Comparison of ENCODE assay signal across 14 cellular contexts in genomic region chr19:31352782-31353651, GRCh38. TPM values are rescaled to one million over a fixed set of nuclear protein-coding genes. Genes with fewer than 3 reads are reported as not detected.
DNase-seq lines count a peak whose midpoint lies in the region; ATAC-seq, FAIRE-seq and TF ChIP-seq lines count a peak whose summit lies in the region.
"Had no signal": no experiment of that assay in that cellular context is flagged by ENCODE, and none has a peak within 500 bp of the region (broad histone marks: within the 10 kb centered on the region; RNA-seq: fewer than 3 reads in every experiment).

No MANE protein-coding gene starts in this region.

- no peak overlapping the region for H2BK120ac ChIP-seq in IMR-90 (ENCODE audit: low read depth, low read length)

- H3K79me1 ChIP-seq in IMR-90 (ENCODE audit: low read depth in 1 of 2, low read length in 2 of 2), result peaks cover 27 to 41% of the 10 kb centered on the region in 2 experiments

- H2AFZ ChIP-seq in IMR-90 (replicated peaks; ENCODE audit: low read length, poor library complexity) (peak overlapping the region; percentile 88), hepatocyte (peak overlapping the region; percentile 24), neural progenitor cell (replicated peaks) (no peak overlapping the region), mammary epithelial cell (ENCODE audit: low read depth, low read length) (no peak overlapping the region)

- peak overlapping the region; percentile 44 for H3K23ac ChIP-seq in IMR-90 (ENCODE audit: low read depth, low read length)

- no peaks in the 10 kb centered on the region for H3K9me2 ChIP-seq in hepatocyte (replicated peaks; ENCODE audit: insufficient read depth)

- peaks cover 2% of the 10 kb centered on the region for H3K36me3 Mint-ChIP-seq in CD8-positive, alpha-beta T cell
- H3K36me3 Mint-ChIP-seq in neural progenitor cell, result no peaks in the 10 kb centered on the region

- peak overlapping the region; percentile 41; the same call in 1 of the 2 replicates for H4K91ac ChIP-seq in IMR-90 (ENCODE audit: insufficient read depth, low read depth, low read length)

- peaks cover 6% of the 10 kb centered on the region; the same call in 1 of the 2 replicates for H4K20me1 ChIP-seq in IMR-90 (ENCODE audit: insufficient read depth, low read length)
- no peaks in the 10 kb centered on the region for H4K20me1 ChIP-seq in hepatocyte (ENCODE audit: insufficient read depth, poor library complexity, severe bottlenecking)
- H4K20me1 ChIP-seq in neural progenitor cell (ENCODE audit: low read depth), result peaks cover 58% of the 10 kb centered on the region
- H4K20me1 ChIP-seq in mammary epithelial cell (ENCODE audit: insufficient read depth, low read length), result no peaks in the 10 kb centered on the region

- H3K27me3 Mint-ChIP-seq in CD8-positive, alpha-beta T cell (ENCODE audit: low read depth), result peaks cover 62% of the 10 kb centered on the region
- H3K27me3 Mint-ChIP-seq in neural progenitor cell (ENCODE audit: insufficient read depth, low read depth), result peaks cover 71% of the 10 kb centered on the region

- H3F3A ChIP-seq in neural progenitor cell (ENCODE audit: low read depth), result no peaks in the 10 kb centered on the region

- H3K79me2 ChIP-seq in hepatocyte (peaks cover 12% of the 10 kb centered on the region), neural progenitor cell (ENCODE audit: low read depth) (no peaks in the 10 kb centered on the region), mammary epithelial cell (ENCODE audit: insufficient read depth, low read length) (peaks cover 23% of the 10 kb centered on the region)

- no peak for FAIRE-seq in HTR-8/SVneo (lab: Jason Lieb, UNC)

- no peak overlapping the region for H3K27ac ChIP-seq in CD8-positive, alpha-beta T cell (ENCODE audit: low read depth, low read length)
- no peak overlapping the region for H3K27ac ChIP-seq in IMR-90 (ENCODE audit: insufficient read depth, low read length)
- no peak overlapping the region for H3K27ac ChIP-seq in hepatocyte
- no peak overlapping the region for H3K27ac ChIP-seq in neural progenitor cell
- H3K27ac ChIP-seq in mammary epithelial cell (ENCODE audit: insufficient read depth, low read depth, low read length), result no peak overlapping the region
- H3K27ac ChIP-seq: WERI-Rb-1 had no signal

- peak overlapping the region; percentile 79 for H3K4me3 Mint-ChIP-seq in CD8-positive, alpha-beta T cell
- peak overlapping the region; percentile 80 for H3K4me3 Mint-ChIP-seq in neural progenitor cell

- H2BK20ac ChIP-seq in IMR-90 (ENCODE audit: low read depth, low read length), result no peak overlapping the region

- peak overlapping the region in 1 of 2 experiments; percentile 26; a peak in 2 of 4 replicates for H4K8ac ChIP-seq in IMR-90 (ENCODE audit: low read depth in 2 of 2, low read length in 2 of 2)

- no peak overlapping the region for H3K27ac Mint-ChIP-seq in CD8-positive, alpha-beta T cell
- H3K27ac Mint-ChIP-seq in neural progenitor cell, result no peak overlapping the region
- H3K27ac Mint-ChIP-seq: dendritic cell treated with granulocyte-macrophage colony-stimulating factor and Interleukin-4, amounts not matched to agents 40 ng/mL and 50 ng/mL, for 4 days; stimulated activated naive CD8-positive, alpha-beta T cell treated with anti-CD3 and anti-CD28 coated beads, Interleukin-15, amount 100 ng/mL, for 72 hours had no signal

- DNase-seq in CD8-positive, alpha-beta T cell, result no peak
- no peak for DNase-seq in IMR-90
- DNase-seq in hepatocyte (ENCODE audit: low spot score), result no peak
- DNase-seq in neural progenitor cell (ENCODE audit: low spot score), result peak; percentile 54
- DNase-seq in sciatic nerve (ENCODE audit: low spot score), result no peak
- DNase-seq in HTR-8/SVneo (ENCODE audit: insufficient read length, low spot score), result no peak
- no peak for DNase-seq in mammary epithelial cell
- DNase-seq: NCI-H2081; SHP77 treated with DMSO at 0.1 percent for 48 hours; sigmoid colon; stimulated activated naive CD8-positive, alpha-beta T cell treated with anti-CD3 and anti-CD28 coated beads, Interleukin-15, amount 100 ng/mL, for 72 hours; WERI-Rb-1 had no signal

- peak overlapping the region; percentile 78; the same call in 1 of the 2 replicates for H2AK5ac ChIP-seq in IMR-90 (ENCODE audit: low read depth, low read length)

- in situ Hi-C loops in IMR-90 (cut with MboI; ENCODE audit: low sequenced_read_pairs), result no loop called here
- in situ Hi-C loops in mammary epithelial cell (cut with MboI; ENCODE audit: low sequenced_read_pairs in 2 of 2), result no loop called here

- no peak for TF ChIP-seq CTCF in CD8-positive, alpha-beta T cell (IDR thresholded peaks at IDR 0.05)
- TF ChIP-seq CTCF in IMR-90 (conservative IDR thresholded peaks at IDR 0.05; ENCODE audit: low read depth, low read length), result no peak
- no peak for TF ChIP-seq CTCF in hepatocyte (IDR thresholded peaks at IDR 0.05; ENCODE audit: poor library complexity)
- TF ChIP-seq CTCF in neural progenitor cell (IDR thresholded peaks at IDR 0.05), result no peak
- no peak for TF ChIP-seq CTCF in mammary epithelial cell (conservative IDR thresholded peaks at IDR 0.05 in 1 of 2, IDR thresholded peaks at IDR 0.05 in 1 of 2; ENCODE audit: extremely low read depth in 1 of 2, insufficient read depth in 1 of 2, low read depth in 1 of 2, low read length in 2 of 2)

- 0 out of 2 replicates have a peak overlapping the region, but pooled peaks have one; percentile 45 for H3K14ac ChIP-seq in IMR-90 (replicated peaks; ENCODE audit: low read depth, low read length)

- peaks cover 24% of the 10 kb centered on the region for H3K4me1 ChIP-seq in CD8-positive, alpha-beta T cell (ENCODE audit: insufficient read depth, low read length)
- peaks cover 9% of the 10 kb centered on the region for H3K4me1 ChIP-seq in IMR-90 (ENCODE audit: control insufficient read depth, insufficient read depth, low read length)
- H3K4me1 ChIP-seq in hepatocyte (ENCODE audit: insufficient read depth), result peaks cover 29% of the 10 kb centered on the region
- peaks cover 37% of the 10 kb centered on the region for H3K4me1 ChIP-seq in neural progenitor cell
- H3K4me1 ChIP-seq in mammary epithelial cell (ENCODE audit: insufficient read depth, low read length), result peaks cover 12% of the 10 kb centered on the region

- no TSS peak for BruUV-seq in IMR-90 (replicated peaks; lab: Mats Ljungman, UMichigan)
- BruUV-seq in mammary epithelial cell (replicated peaks; lab: Mats Ljungman, UMichigan), result no TSS peak

- CTCF ChIA-PET in CD8-positive, alpha-beta T cell (lab: Charles Lee), result no interaction called here
- CTCF ChIA-PET in IMR-90 (lab: Yijun Ruan, JAX) (interaction anchor here (0.6 kb wide), 1 partner anchor 31 kb away, joined by 3 read pairs; no protein-coding TSS in a partner anchor), mammary epithelial cell (lab: Charles Lee; ENCODE audit: low non-redundant PET) (no interaction called here)

- no peaks in the 10 kb centered on the region for H3K36me3 ChIP-seq in CD8-positive, alpha-beta T cell (ENCODE audit: insufficient read depth, low read length)
- H3K36me3 ChIP-seq in IMR-90 (ENCODE audit: control insufficient read depth, insufficient read depth, low read length), result no peaks in the 10 kb centered on the region
- H3K36me3 ChIP-seq in hepatocyte (replicated peaks; ENCODE audit: insufficient read depth, low read depth), result no peaks in the 10 kb centered on the region
- H3K36me3 ChIP-seq in neural progenitor cell, result no peaks in the 10 kb centered on the region
- no peaks in the 10 kb centered on the region for H3K36me3 ChIP-seq in mammary epithelial cell (ENCODE audit: insufficient read depth, low read length)
- H3K36me3 ChIP-seq: sigmoid colon, WERI-Rb-1 had no signal

- intact Hi-C loops in CD8-positive, alpha-beta T cell (cut with DNase I, micrococcal nuclease), result loop anchor here (10.0 kb wide), 2 partner anchors 568 to 1232 kb away; partner anchors contain the start of gene PDCD5 (in 1 of the 2)
- intact Hi-C loops in IMR-90 (cut with micrococcal nuclease), result loop anchor here (5.0 kb wide), 2 partner anchors 194 to 671 kb away; no protein-coding TSS in a partner anchor
- intact Hi-C loops in sciatic nerve (cut with DNase I), result no loop called here
- intact Hi-C loops in mammary epithelial cell (cut with micrococcal nuclease), result loop anchor here (5.0 to 10.0 kb wide), 4 partner anchors 98 to 668 kb away; no protein-coding TSS in a partner anchor

- no peak overlapping the region; the same call in 1 of the 2 replicates for H3K18ac ChIP-seq in IMR-90 (ENCODE audit: low read depth, low read length)

- POLR2A ChIA-PET in CD8-positive, alpha-beta T cell (lab: Charles Lee), result no interaction called here
- POLR2A ChIA-PET in IMR-90 (lab: Charles Lee; ENCODE audit: unreplicated experiment), result no interaction called here

- no peak for TF ChIP-seq RAD21 in IMR-90 (IDR thresholded peaks at IDR 0.05; ENCODE audit: low read length)

- H3K9me1 ChIP-seq in IMR-90 (ENCODE audit: insufficient read depth, low read length), result peaks cover 8% of the 10 kb centered on the region

- H3K9ac ChIP-seq in IMR-90 (ENCODE audit: low read depth, low read length) (no peak overlapping the region), neural progenitor cell (no peak overlapping the region), mammary epithelial cell (ENCODE audit: insufficient read depth, low read length) (no peak overlapping the region)

- no peak for ATAC-seq in CD8-positive, alpha-beta T cell
- ATAC-seq in IMR-90 (ENCODE audit: low read depth) (no peak), sciatic nerve (no peak)
- ATAC-seq: HCT116; stimulated activated naive CD8-positive, alpha-beta T cell treated with anti-CD3 and anti-CD28 coated beads, Interleukin-15, amount 100 ng/mL, for 72 hours had no signal

- peak overlapping the region; percentile 71 for H2AK9ac ChIP-seq in IMR-90 (replicated peaks; ENCODE audit: low read depth, low read length, poor library complexity)

- no peak overlapping the region for H3K56ac ChIP-seq in IMR-90 (ENCODE audit: extremely low read depth, insufficient read depth, low read length)

- dilution Hi-C loops in IMR-90 (cut with HindIII; ENCODE audit: low sequenced_read_pairs, unreplicated experiment) (no loop called here), mammary epithelial cell (cut with HindIII; ENCODE audit: low sequenced_read_pairs) (loop anchor here (10.0 kb wide), 1 partner anchor 78 kb away; no protein-coding TSS in a partner anchor)

- peak overlapping the region; percentile 77 for H3K4ac ChIP-seq in IMR-90 (ENCODE audit: low read depth, low read length)

- peak overlapping the region; percentile 51; the same call in 1 of the 3 replicates for H2BK15ac ChIP-seq in IMR-90 (ENCODE audit: low read depth, low read length)

- H3K4me3 ChIP-seq in CD8-positive, alpha-beta T cell (ENCODE audit: low read depth, low read length), result no peak overlapping the region
- H3K4me3 ChIP-seq in IMR-90 (ENCODE audit: insufficient read depth, low read depth, low read length) (no peak overlapping the region), hepatocyte (no peak overlapping the region), neural progenitor cell (peak overlapping the region; percentile 81), mammary epithelial cell (replicated peaks in 1 of 3; ENCODE audit: insufficient read depth in 1 of 3, low read depth in 2 of 3, low read length in 3 of 3) (no peak overlapping the region)

- no peak for TF ChIP-seq POLR2A in IMR-90 (IDR thresholded peaks at IDR 0.05; ENCODE audit: low read depth, low read length)

- WGBS in IMR-90 (ENCODE audit: extremely low coverage in 2 of 2, insufficient read length in 1 of 2), 2 experiments, result 61% methylated on average over 19 of the region's 43 CpGs; no CpG with 5 or more reads in 1 of the 2 experiments
- 17% methylated on average over 42 of the region's 43 CpGs for WGBS in hepatocyte (ENCODE audit: low lambda C conversion rate, missing lambda C conversion rate)
- 98% methylated on average over 38 of the region's 43 CpGs for WGBS in mammary epithelial cell (ENCODE audit: low coverage, missing lambda C conversion rate)

- H3K4me2 ChIP-seq in IMR-90 (ENCODE audit: low read depth, low read length) (peak overlapping the region; percentile 95; the same call in 1 of the 2 replicates), hepatocyte (peak overlapping the region; percentile 99), neural progenitor cell (peak overlapping the region; percentile 90), mammary epithelial cell (ENCODE audit: insufficient read depth, low read depth, low read length) (no peak overlapping the region)

- no peaks in the 10 kb centered on the region for H3K9me3 ChIP-seq in CD8-positive, alpha-beta T cell (ENCODE audit: low read length)
- H3K9me3 ChIP-seq in IMR-90 (ENCODE audit: control insufficient read depth, insufficient read depth, low read length), result no peaks in the 10 kb centered on the region
- no peaks in the 10 kb centered on the region for H3K9me3 ChIP-seq in hepatocyte (ENCODE audit: low read depth)
- no peaks in the 10 kb centered on the region for H3K9me3 ChIP-seq in neural progenitor cell (ENCODE audit: low read depth)
- H3K9me3 ChIP-seq in mammary epithelial cell (replicated peaks; ENCODE audit: insufficient read depth, low read length), result no peaks in the 10 kb centered on the region
- H3K9me3 ChIP-seq: sigmoid colon had no signal

- peaks cover 51% of the 10 kb centered on the region for H3K27me3 ChIP-seq in CD8-positive, alpha-beta T cell (ENCODE audit: insufficient read depth, low read length)
- no peaks in the 10 kb centered on the region for H3K27me3 ChIP-seq in IMR-90 (ENCODE audit: control insufficient read depth, insufficient read depth, low read length)
- H3K27me3 ChIP-seq in hepatocyte, result peaks cover 81% of the 10 kb centered on the region
- peaks cover 85% of the 10 kb centered on the region for H3K27me3 ChIP-seq in neural progenitor cell
- no peaks in the 10 kb centered on the region for H3K27me3 ChIP-seq in mammary epithelial cell (ENCODE audit: insufficient read depth, low read length)
- H3K27me3 ChIP-seq: sigmoid colon had no signal

- H4K5ac ChIP-seq in IMR-90 (ENCODE audit: low read depth, low read length), result no peak overlapping the region; the same call in 1 of the 2 replicates

- no peaks in the 10 kb centered on the region for H3K9me3 Mint-ChIP-seq in CD8-positive, alpha-beta T cell
- H3K9me3 Mint-ChIP-seq in neural progenitor cell, result no peaks in the 10 kb centered on the region
- H3K9me3 Mint-ChIP-seq: dendritic cell treated with granulocyte-macrophage colony-stimulating factor and Interleukin-4, amounts not matched to agents 40 ng/mL and 50 ng/mL, for 4 days; stimulated activated naive CD8-positive, alpha-beta T cell treated with anti-CD3 and anti-CD28 coated beads, Interleukin-15, amount 100 ng/mL, for 72 hours had no signal

- no peak overlapping the region for H2BK5ac ChIP-seq in IMR-90 (ENCODE audit: low read depth, low read length, poor library complexity, severe bottlenecking)

- H3K4me1 Mint-ChIP-seq in CD8-positive, alpha-beta T cell (ENCODE audit: low read depth), result peaks cover 34% of the 10 kb centered on the region
- H3K4me1 Mint-ChIP-seq in neural progenitor cell, result peaks cover 18% of the 10 kb centered on the region

RNA-seq across cellular contexts. Expression of gene TSHZ3, which starts 3.8 kb away (rescaled TPM):
- total RNA-seq in CD8-positive, alpha-beta T cell, result not detected
- total RNA-seq in IMR-90 (2012; rRNA removed), result 7.8 and 8.1 TPM in 2 replicates
- polyA plus RNA-seq in IMR-90 (2012; rRNA removed), result 12.6 and 13.0 TPM in 2 replicates
- polyA plus RNA-seq in IMR-90 (2012; cell fraction: cytosol; rRNA removed), result 5.5 and 10.2 TPM in 2 replicates
- polyA plus RNA-seq in IMR-90 (2012; cell fraction: nucleus; rRNA removed; ENCODE audit: low replicate concordance), result 29.6 and 33.4 TPM in 2 replicates
- total RNA-seq in hepatocyte, result 4.9 and 5.7 TPM in 2 replicates
- 5.3 and 5.7 TPM in 2 replicates for polyA plus RNA-seq in hepatocyte
- total RNA-seq in neural progenitor cell (ENCODE audit: low replicate concordance), result 0.60 and 1.2 TPM in 2 replicates
- 32.8 TPM for total RNA-seq in sciatic nerve
- 10 to 100 TPM; 10.3 to 11.3 TPM for total RNA-seq in mammary epithelial cell
- 4.1 TPM for polyA plus RNA-seq in mammary epithelial cell
- 9.8 TPM for polyA minus RNA-seq in mammary epithelial cell

Comparison
In these comparisons a context has a peak if more than half of its experiments do, and no peak if none do; other contexts are left out.
1. H2AFZ ChIP-seq: peak in IMR-90 (single experiment) and hepatocyte (single experiment); none in neural progenitor cell (single experiment) and mammary epithelial cell (single experiment).